ENCODE assay signal across 13 cellular contexts in the genomic region with DNA sequence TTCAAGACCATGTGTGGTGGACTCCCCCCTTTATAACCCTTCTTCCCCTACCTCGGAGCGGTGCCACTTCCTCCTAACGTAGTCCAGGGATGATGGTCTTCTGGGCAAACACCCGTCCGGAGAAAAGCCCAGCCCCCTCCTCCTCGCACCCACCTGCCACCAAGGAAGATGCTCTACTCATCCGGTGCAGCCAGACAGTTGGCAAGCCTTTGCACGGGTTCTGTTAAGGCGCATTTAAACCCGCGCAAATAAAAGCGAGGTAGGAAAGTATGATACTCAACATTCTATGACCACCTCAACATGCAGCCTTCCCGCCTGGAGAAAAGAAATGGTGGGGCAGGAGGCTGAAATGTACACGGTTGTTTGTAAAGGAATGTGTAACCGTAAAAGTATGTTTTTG. TPM values are rescaled to one million over a fixed set of nuclear protein-coding genes. Genes with fewer than 3 reads are reported as not detected.
"Had no signal": no experiment of that assay in that cellular context is flagged by ENCODE, and none has a peak within 500 bp of the region (broad histone marks: within the 10 kb centered on the region; RNA-seq: fewer than 3 reads in every experiment).

A gene (minus strand): TSS at position 101 of the 400 bp plus-strand sequence. CDS start 298 bp downstream, outside the sequence.

RNA-seq across cellular contexts. Expression of the gene that starts here (rescaled TPM):
- total RNA-seq: activated naive CD4-positive, alpha-beta T cell treated with anti-CD3 and anti-CD28 coated beads for 36 hours; activated naive CD4-positive, alpha-beta T cell treated with anti-CD3 and anti-CD28 coated beads, Interleukin-2, amount 50 U/mL, for 72 hours; activated naive CD8-positive, alpha-beta T cell treated with anti-CD3 and anti-CD28 coated beads for 36 hours; activated T-cell treated with anti-CD3 and anti-CD28 coated beads, Interleukin-2, amount 50 U/mL, for 4 hours; activated T-helper 17 cell treated with anti-CD3 and anti-CD28 coated beads, Interleukin-2, amount 50 U/mL, for 72 hours; activated T-helper 2 cell treated with anti-CD3 and anti-CD28 coated beads, Interferon-gamma antibody, Interleukin-2, Interleukin-4, amounts not matched to agents 10 μg/mL and 5 μg/mL and 100 μg/mL, durations not matched to agents 14 hours and 24 hours and 36 hours; aorta; ascending aorta; body of pancreas; bronchial epithelial cell; cardiac septum; chondrocyte had no signal
- polyA plus RNA-seq: adipose tissue, aorta had no signal
